In genomic region chr2:9191044-9191481, GRCh38 we compare ENCODE assay signal across 8 cellular contexts. TPM values are rescaled to one million over a fixed set of nuclear protein-coding genes. Genes with fewer than 3 reads are reported as not detected.
DNase-seq lines count a peak whose midpoint lies in the region; ATAC-seq and TF ChIP-seq lines count a peak whose summit lies in the region.

No MANE protein-coding gene starts in this region.

- POLR2A ChIA-PET in OCI-LY7 (lab: Charles Lee), result no interaction called here

- H3K9me3 ChIP-seq in mucosa of descending colon (no peaks in the 10 kb centered on the region), uterus (no peaks in the 10 kb centered on the region), OCI-LY7 (ENCODE audit: low read length) (no peaks in the 10 kb centered on the region)

- H3K9me2 ChIP-seq in OCI-LY7 (ENCODE audit: insufficient read depth, low read length), result no peaks in the 10 kb centered on the region

- H3K4me3 ChIP-seq in mucosa of descending colon (no peak overlapping the region), uterus (no peak overlapping the region), OCI-LY7 (ENCODE audit: low read depth, low read length, poor library complexity, severe bottlenecking) (no peak overlapping the region)

- TF ChIP-seq CTCF in mucosa of descending colon (IDR thresholded peaks at IDR 0.05), result no peak
- no peak for TF ChIP-seq CTCF in uterus (IDR thresholded peaks at IDR 0.05)
- no peak for TF ChIP-seq CTCF in OCI-LY7 (conservative IDR thresholded peaks at IDR 0.05; ENCODE audit: low read length)

- H2AFZ ChIP-seq in OCI-LY7 (ENCODE audit: low read length), result no peak overlapping the region

- ATAC-seq in mucosa of descending colon, result peak; percentile 61
- ATAC-seq in GM18867 (IDR thresholded peaks at IDR 0.05; ENCODE audit: unreplicated experiment), result no peak
- no peak for ATAC-seq in HG02759 (IDR thresholded peaks at IDR 0.05; ENCODE audit: unreplicated experiment)

- no peaks in the 10 kb centered on the region for H4K20me1 ChIP-seq in OCI-LY7 (ENCODE audit: insufficient read depth, low read length)

- peak; percentile 52 for DNase-seq in NCI-H748 (lab: John Stamatoyannopoulos, UW; ENCODE audit: unreplicated experiment)
- no peak for DNase-seq in NCI-H748 treated with DMSO at 0.1 percent for 48 hours (lab: John Stamatoyannopoulos, UW)
- peak; percentile 97 for DNase-seq in epidermal melanocyte (ENCODE audit: insufficient read length, low spot score)
- peak in 2 of 3 donors; percentile 43 to 71 for DNase-seq in mucosa of descending colon
- DNase-seq in uterus, result peak; percentile 80 to 89
- DNase-seq in OCI-LY7 (ENCODE audit: low spot score), result no peak

- no peaks in the 10 kb centered on the region for H3K36me3 ChIP-seq in mucosa of descending colon (ENCODE audit: low read depth)
- no peaks in the 10 kb centered on the region for H3K36me3 ChIP-seq in uterus
- no peaks in the 10 kb centered on the region for H3K36me3 ChIP-seq in OCI-LY7 (ENCODE audit: insufficient read depth, low read length)

- peaks cover 4% of the 10 kb centered on the region for H3K4me1 ChIP-seq in mucosa of descending colon (ENCODE audit: low read depth)
- H3K4me1 ChIP-seq in uterus, result peaks cover 12 to 14% of the 10 kb centered on the region in 2 donors
- no peaks in the 10 kb centered on the region for H3K4me1 ChIP-seq in OCI-LY7 (ENCODE audit: insufficient read depth, low read length, poor library complexity, severe bottlenecking)

- H3K79me2 ChIP-seq in OCI-LY7 (ENCODE audit: insufficient read depth, low read depth, low read length), result no peaks in the 10 kb centered on the region

- no TSS peak for BruUV-seq in OCI-LY7 (replicated peaks; lab: Mats Ljungman, UMichigan)

- intact Hi-C loops in mucosa of descending colon (cut with DNase I, micrococcal nuclease), result no loop called here
- intact Hi-C loops in uterus (cut with DNase I; ENCODE audit: low total_unique reads), result no loop called here
- intact Hi-C loops in OCI-LY7 (cut with micrococcal nuclease; ENCODE audit: unreplicated experiment), result no loop called here

- H3K27ac ChIP-seq in uterus (peak overlapping the region; percentile 83 to 85), OCI-LY7 (ENCODE audit: low read depth, low read length, poor library complexity, severe bottlenecking) (no peak overlapping the region)

- H3K27me3 ChIP-seq in uterus, result no peaks in the 10 kb centered on the region

- TF ChIP-seq POLR2A in uterus (IDR thresholded peaks at IDR 0.05), result no peak

- H3K4me2 ChIP-seq in OCI-LY7 (ENCODE audit: low read length), result no peak overlapping the region

- CTCF ChIA-PET in OCI-LY7 (lab: Charles Lee; ENCODE audit: unreplicated experiment), result no interaction called here

RNA-seq across cellular contexts. Expression of gene ASAP2, which starts 15.5 kb away (rescaled TPM):
- total RNA-seq in mucosa of descending colon (10 to 100 TPM; 50.4 to 84.1 (median 50.5) TPM), uterus (10 to 100 TPM; 24.3 to 55.5 (median 31.3) TPM), OCI-LY7 (2022) (0.07 and 0.27 TPM in 2 replicates)
- total RNA-seq in OCI-LY7 (2014; rRNA removed; shearing (Covaris generic)), result 0.03 TPM in 1 of 2 replicates, not detected in the other

Comparison
In these comparisons a context has a peak if more than half of its experiments do, and no peak if none do; other contexts are left out.
1. DNase-seq: peak in NCI-H748 (single experiment), epidermal melanocyte (single experiment), mucosa of descending colon (2 of 3) and uterus (2 of 2); none in NCI-H748 treated with DMSO at 0.1 percent for 48 hours (single experiment) and OCI-LY7 (single experiment).
2. RNA of gene ASAP2, which starts 15.5 kb away (total RNA-seq): 50.4 to 84.1 TPM in mucosa of descending colon and 24.3 to 55.5 TPM in uterus; 0.03 to 0.27 TPM in OCI-LY7; every median in the first group is over 10 times any median in the second.